19 cellular contexts compared by ENCODE assay signal in genomic region chr5:168313596-168314204, GRCh38. TPM values are rescaled to one million over a fixed set of nuclear protein-coding genes. Genes with fewer than 3 reads are reported as not detected.
A peak's percentile ranks its signal among the peaks of the same experiment; 100 is the strongest.
DNase-seq lines count a peak whose midpoint lies in the region; ATAC-seq and TF ChIP-seq lines count a peak whose summit lies in the region.
"Had no signal": no experiment of that assay in that cellular context is flagged by ENCODE, and none has a peak within 500 bp of the region (broad histone marks: within the 10 kb centered on the region; RNA-seq: fewer than 3 reads in every experiment).

No MANE protein-coding gene starts in this region.

- H3K27ac Mint-ChIP-seq in CD4-positive, alpha-beta T cell = no peak overlapping the region
- H3K27ac Mint-ChIP-seq: CD8-positive, alpha-beta memory T cell; effector memory CD8-positive, alpha-beta T cell; stimulated activated effector memory CD8-positive, alpha-beta T cell treated with anti-CD3 and anti-CD28 coated beads, Interleukin-12 subunit alpha, Interleukin-12 subunit beta, amount 100 ng/mL, for 72 hours had no signal

- H3K4me1 ChIP-seq in PC-9 (replicated peaks; ENCODE audit: insufficient read depth) = peaks cover 81% of the 10 kb centered on the region
- H3K4me1 ChIP-seq: tibial nerve had no signal

- H3K4me3 ChIP-seq in AG09309 (ENCODE audit: control insufficient read depth, low read depth, low read length) = no peak overlapping the region
- H3K4me3 ChIP-seq in PC-9 = no peak overlapping the region
- no peak overlapping the region for H3K4me3 ChIP-seq in skeletal muscle cell (ENCODE audit: low read depth, low read length)
- H3K4me3 ChIP-seq: tibial nerve had no signal

- CTCF ChIA-PET in PC-9 (lab: Charles Lee) = interaction anchor here (0.7 to 1.4 kb wide), 2 partner anchors 18 to 69 kb away, joined by 5 to 9 read pairs; no protein-coding TSS in a partner anchor
- CTCF ChIA-PET in CD4-positive, alpha-beta T cell (lab: Charles Lee) = no interaction called here

- no peaks in the 10 kb centered on the region for H3K4me1 Mint-ChIP-seq in CD4-positive, alpha-beta T cell (ENCODE audit: low read depth)
- H3K4me1 Mint-ChIP-seq: CD8-positive, alpha-beta memory T cell; central memory CD8-positive, alpha-beta T cell; stimulated activated effector memory CD8-positive, alpha-beta T cell treated with anti-CD3 and anti-CD28 coated beads, Interleukin-12 subunit alpha, Interleukin-12 subunit beta, amount 100 ng/mL, for 72 hours had no signal

- H3K27ac ChIP-seq in PC-9 = peak overlapping the region; percentile 85
- no peak overlapping the region for H3K27ac ChIP-seq in CD4-positive, alpha-beta T cell (ENCODE audit: low read depth, low read length)
- H3K27ac ChIP-seq: tibial nerve had no signal

- H3K36me3 Mint-ChIP-seq in CD4-positive, alpha-beta T cell (ENCODE audit: low read depth) = no peaks in the 10 kb centered on the region
- H3K36me3 Mint-ChIP-seq: CD8-positive, alpha-beta memory T cell; stimulated activated effector memory CD8-positive, alpha-beta T cell treated with anti-CD3 and anti-CD28 coated beads, Interleukin-12 subunit alpha, Interleukin-12 subunit beta, amount 100 ng/mL, for 72 hours had no signal

- no peaks in the 10 kb centered on the region for H3K9me2 ChIP-seq in PC-9 (ENCODE audit: insufficient read depth)

- H2AFZ ChIP-seq in PC-9 = no peak overlapping the region

- DNase-seq in AG09309 (ENCODE audit: low read depth) (peak; percentile 52), PC-9 (no peak), fibroblast of peridontal ligament (ENCODE audit: extremely low read depth) (peak; percentile 57), skeletal muscle cell (ENCODE audit: low read depth) (peak; percentile 37), Kasumi-1 (lab: John Stamatoyannopoulos, UW) (no peak), SKM-1 treated with dmso at 0.1 percent for 144 hours (lab: John Stamatoyannopoulos, UW; ENCODE audit: unreplicated experiment) (no peak)
- no peak for DNase-seq in CD4-positive, alpha-beta T cell
- DNase-seq: activated CD4-positive, CD25-positive, alpha-beta regulatory T cell treated with anti-CD3 and anti-CD28 coated beads, Interleukin-2, amount 50 U/mL, for 72 hours; CD8-positive, alpha-beta memory T cell; effector memory CD8-positive, alpha-beta T cell; MM.1S; NCI-H1694 treated with DMSO at 0.1 percent for 48 hours; occipital lobe; Right ventricle myocardium superior had no signal

- no peaks in the 10 kb centered on the region for H3K27me3 ChIP-seq in PC-9 (ENCODE audit: insufficient read depth, low read depth)
- H3K27me3 ChIP-seq in CD4-positive, alpha-beta T cell (ENCODE audit: control insufficient read depth, insufficient read depth, low read length) = no peaks in the 10 kb centered on the region
- H3K27me3 ChIP-seq: tibial nerve had no signal

- ATAC-seq in GM21528 (IDR thresholded peaks at IDR 0.05; ENCODE audit: low FRiP score, unreplicated experiment) = no peak
- no peak for ATAC-seq in CD4-positive, alpha-beta T cell (ENCODE audit: poor library complexity)
- ATAC-seq: effector memory CD8-positive, alpha-beta T cell; stimulated activated effector memory CD8-positive, alpha-beta T cell treated with anti-CD3 and anti-CD28 coated beads, Interleukin-12 subunit alpha, Interleukin-12 subunit beta, amount 100 ng/mL, for 72 hours had no signal

- H3K9me3 Mint-ChIP-seq in CD4-positive, alpha-beta T cell = no peaks in the 10 kb centered on the region
- H3K9me3 Mint-ChIP-seq: CD8-positive, alpha-beta memory T cell; central memory CD8-positive, alpha-beta T cell; effector memory CD8-positive, alpha-beta T cell; stimulated activated effector memory CD8-positive, alpha-beta T cell treated with anti-CD3 and anti-CD28 coated beads, Interleukin-12 subunit alpha, Interleukin-12 subunit beta, amount 100 ng/mL, for 72 hours had no signal

- H3K36me3 ChIP-seq in PC-9 (ENCODE audit: low read depth) = no peaks in the 10 kb centered on the region
- H3K36me3 ChIP-seq: tibial nerve had no signal

- no peak overlapping the region for H3K4me3 Mint-ChIP-seq in CD4-positive, alpha-beta T cell
- H3K4me3 Mint-ChIP-seq: CD8-positive, alpha-beta memory T cell; central memory CD8-positive, alpha-beta T cell; effector memory CD8-positive, alpha-beta T cell; stimulated activated effector memory CD8-positive, alpha-beta T cell treated with anti-CD3 and anti-CD28 coated beads, Interleukin-12 subunit alpha, Interleukin-12 subunit beta, amount 100 ng/mL, for 72 hours had no signal

- peaks cover 19% of the 10 kb centered on the region for H3K27me3 Mint-ChIP-seq in CD4-positive, alpha-beta T cell

- H4K20me1 ChIP-seq in PC-9 (ENCODE audit: insufficient read depth) = peaks cover 4% of the 10 kb centered on the region

- POLR2A ChIA-PET in PC-9 (lab: Charles Lee; ENCODE audit: unreplicated experiment) = interaction anchor here (0.6 to 0.7 kb wide), 2 partner anchors 18 to 49 kb away, joined by 4 read pairs; no protein-coding TSS in a partner anchor
- POLR2A ChIA-PET in CD4-positive, alpha-beta T cell (lab: Charles Lee) = no interaction called here

- H3F3A ChIP-seq in PC-9 (ENCODE audit: insufficient read depth, low read depth) = peaks cover 69% of the 10 kb centered on the region

- BruUV-seq in PC-9 (replicated peaks; lab: Mats Ljungman, UMichigan) = no TSS peak

- H3K79me2 ChIP-seq in PC-9 (ENCODE audit: low read depth) = peaks cover 95% of the 10 kb centered on the region

- TF ChIP-seq CTCF in AG09309 (IDR thresholded peaks at IDR 0.05; ENCODE audit: control insufficient read depth, insufficient read depth, low read depth, low read length, missing control alignments) (no peak), PC-9 (conservative IDR thresholded peaks at IDR 0.05) (no peak)
- no peak for TF ChIP-seq CTCF in CD4-positive, alpha-beta T cell (IDR thresholded peaks at IDR 0.05)

- intact Hi-C loops in PC-9 (cut with micrococcal nuclease; ENCODE audit: unreplicated experiment) = loop anchor here (1.0 to 10.0 kb wide), 3 partner anchors 11 to 1841 kb away; no protein-coding TSS in a partner anchor
- intact Hi-C loops in CD4-positive, alpha-beta T cell (cut with DNase I, micrococcal nuclease) = no loop called here

- H3K9me3 ChIP-seq in PC-9 (ENCODE audit: insufficient read depth, low read depth) = no peaks in the 10 kb centered on the region
- no peaks in the 10 kb centered on the region for H3K9me3 ChIP-seq in CD4-positive, alpha-beta T cell (ENCODE audit: control insufficient read depth, low read length)
- H3K9me3 ChIP-seq: tibial nerve had no signal

- H3K4me2 ChIP-seq in PC-9 = peak overlapping the region; percentile 77

RNA-seq across cellular contexts. Expression of gene WWC1, which starts 22.3 kb away (rescaled TPM):
- 79.5 and 97.7 TPM in 2 replicates for total RNA-seq in PC-9 (2021)
- 1 to 10 TPM; 1.0 to 1.3 TPM for total RNA-seq in CD4-positive, alpha-beta T cell
- total RNA-seq: T-helper 2 cell treated with Interferon-gamma antibody and Interleukin-4, amounts not matched to agents 100 ng/mL and 5 ng/mL, for 36 hours had no signal

Comparison
In these comparisons a context has a peak if more than half of its experiments do, and no peak if none do; other contexts are left out.
1. DNase-seq: peak in AG09309 (single experiment), fibroblast of peridontal ligament (single experiment) and skeletal muscle cell (single experiment); none in PC-9 (0 of 2), Kasumi-1 (0 of 2), SKM-1 treated with dmso at 0.1 percent for 144 hours (single experiment) and CD4-positive, alpha-beta T cell (0 of 10).
2. RNA of gene WWC1, which starts 22.3 kb away (total RNA-seq): 79.5 to 97.7 TPM in PC-9; 1.0 to 1.3 TPM in CD4-positive, alpha-beta T cell; every median in the first group is over 10 times any median in the second.